1 cellular context compared by ENCODE assay signal in the genomic region with DNA sequence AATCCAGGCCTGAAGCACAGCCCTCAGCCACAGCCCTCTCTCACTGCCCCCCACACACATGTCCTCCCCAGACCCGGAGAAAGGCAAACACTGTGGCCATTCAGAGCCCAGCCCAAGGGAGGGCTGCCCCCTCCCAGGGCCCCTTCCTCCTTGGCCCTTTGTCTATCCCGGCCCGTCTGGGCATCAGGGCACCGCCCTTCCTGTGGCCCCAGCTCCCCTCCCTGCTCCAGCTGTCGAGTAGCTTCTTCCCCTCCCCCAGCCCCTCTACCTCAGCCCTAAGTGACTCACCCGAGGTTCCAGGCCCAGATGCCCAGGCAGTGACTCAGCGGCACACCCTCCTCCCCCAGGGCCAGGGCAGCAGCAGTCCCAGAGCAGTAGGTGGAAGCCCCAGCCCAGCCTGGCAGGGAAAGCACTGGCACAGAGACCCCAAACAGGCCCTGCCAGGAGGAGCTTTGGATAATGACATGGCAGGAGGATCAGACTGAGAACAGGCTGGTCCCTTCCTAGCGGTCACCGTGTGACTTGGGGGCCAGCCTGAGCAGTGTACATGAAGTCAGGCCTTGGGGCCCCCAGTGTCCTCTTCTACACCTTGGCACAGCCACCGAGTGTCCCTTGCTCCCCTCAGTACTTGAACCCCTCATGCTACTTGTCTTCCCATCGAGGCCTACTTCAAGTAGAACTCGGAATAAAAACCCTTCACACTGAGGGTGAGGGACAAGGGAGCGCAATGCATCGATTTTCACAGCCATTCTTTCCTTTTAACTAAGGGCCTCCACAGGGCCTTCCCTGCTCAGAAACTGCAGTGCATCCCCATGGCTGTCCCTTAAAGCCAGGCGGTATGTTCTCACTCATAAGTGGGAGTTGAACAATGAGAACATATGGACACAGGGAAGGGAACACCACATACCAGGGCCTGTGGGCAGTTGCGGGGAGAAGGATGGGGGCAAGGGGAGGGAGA.
TF ChIP-seq lines count a peak whose summit lies in the region.

No MANE protein-coding gene starts in this region.

TF ChIP-seq in HepG2, 621 proteins besides CTCF, POLR2A, EP300 and RAD21 (continued from another document and continues in another):
- TF ChIP-seq MXD1 (CRISPR knock-in tag; IDR thresholded peaks at IDR 0.05) (no peak), ZNF644 (CRISPR knock-in tag; IDR thresholded peaks at IDR 0.05; ENCODE audit: low read depth) (0 out of 2 replicates have a peak, but pooled peaks have one; percentile 5), ETV6 (CRISPR knock-in tag; conservative IDR thresholded peaks at IDR 0.05) (no peak), PRPF4 (IDR thresholded peaks at IDR 0.05; ENCODE audit: low read depth, low read length, poor library complexity, severe bottlenecking) (no peak), BORCS8-MEF2B (CRISPR knock-in tag; IDR thresholded peaks at IDR 0.05) (0 out of 2 replicates have a peak, but pooled peaks have one; percentile 32), PHF8 (CRISPR knock-in tag; IDR thresholded peaks at IDR 0.05) (no peak), MIER2 (CRISPR knock-in tag; IDR thresholded peaks at IDR 0.05) (no peak), PAF1 (CRISPR knock-in tag; IDR thresholded peaks at IDR 0.05) (no peak), FLYWCH1 (CRISPR knock-in tag; IDR thresholded peaks at IDR 0.05) (no peak), ZSCAN5A (CRISPR knock-in tag; IDR thresholded peaks at IDR 0.05; ENCODE audit: borderline replicate concordance) (no peak), PHB2 (IDR thresholded peaks at IDR 0.05; ENCODE audit: partially characterized antibody) (no peak), THRA (CRISPR knock-in tag; IDR thresholded peaks at IDR 0.05; ENCODE audit: borderline replicate concordance) (peak; percentile 57; the same call in 1 of the 2 replicates), FIP1L1 (IDR thresholded peaks at IDR 0.05; ENCODE audit: borderline replicate concordance, insufficient read depth, low read depth, low read length) (no peak), ZNF138 (CRISPR knock-in tag; IDR thresholded peaks at IDR 0.05; ENCODE audit: low read depth) (no peak), TSC22D2 (CRISPR knock-in tag; IDR thresholded peaks at IDR 0.05; ENCODE audit: borderline replicate concordance) (no peak), FOXK1 (CRISPR knock-in tag; IDR thresholded peaks at IDR 0.05; ENCODE audit: borderline replicate concordance, low read depth) (no peak), ZNF30 (CRISPR knock-in tag; IDR thresholded peaks at IDR 0.05) (no peak), ZNF460 (CRISPR knock-in tag; IDR thresholded peaks at IDR 0.05; ENCODE audit: borderline replicate concordance) (no peak), GTF3A (CRISPR knock-in tag; conservative IDR thresholded peaks at IDR 0.05) (no peak), EHMT2 (IDR thresholded peaks at IDR 0.05; ENCODE audit: borderline replicate concordance, low read depth, low read length) (no peak), NFE2L1 (CRISPR knock-in tag; IDR thresholded peaks at IDR 0.05; ENCODE audit: borderline replicate concordance) (no peak), MEIS2 (CRISPR knock-in tag; IDR thresholded peaks at IDR 0.05) (0 out of 2 replicates have a peak, but pooled peaks have one; percentile 35), ZNF557 (CRISPR knock-in tag; IDR thresholded peaks at IDR 0.05) (no peak), HOXA7 (CRISPR knock-in tag; IDR thresholded peaks at IDR 0.05) (no peak), ZFP62 (CRISPR knock-in tag; IDR thresholded peaks at IDR 0.05) (no peak), ZNF615 (CRISPR knock-in tag; IDR thresholded peaks at IDR 0.05; ENCODE audit: borderline replicate concordance) (no peak), ZNF136 (CRISPR knock-in tag; IDR thresholded peaks at IDR 0.05; ENCODE audit: low read depth) (no peak), ZNF563 (CRISPR knock-in tag; IDR thresholded peaks at IDR 0.05) (no peak), ZNF660 (CRISPR knock-in tag; IDR thresholded peaks at IDR 0.05; ENCODE audit: borderline replicate concordance, low read depth) (no peak), ZNF232 (CRISPR knock-in tag; IDR thresholded peaks at IDR 0.05; ENCODE audit: borderline replicate concordance) (no peak), ZNF44 (CRISPR knock-in tag; IDR thresholded peaks at IDR 0.05) (no peak), HNRNPH1 (optimal IDR thresholded peaks at IDR 0.05; ENCODE audit: low read depth, low read length) (no peak), HNF4G (IDR thresholded peaks at IDR 0.05; ENCODE audit: borderline replicate concordance, low read depth, low read length) (no peak), HNF4G (CRISPR knock-in tag; IDR thresholded peaks at IDR 0.05; ENCODE audit: borderline replicate concordance, low read depth) (no peak), BCL3 (CRISPR knock-in tag; IDR thresholded peaks at IDR 0.05) (no peak), ZNF770 (CRISPR knock-in tag; IDR thresholded peaks at IDR 0.05) (no peak), SUZ12 (IDR thresholded peaks at IDR 0.05; ENCODE audit: low read depth, low read length) (no peak), TEAD3 (CRISPR knock-in tag; optimal IDR thresholded peaks at IDR 0.05; ENCODE audit: borderline replicate concordance) (peak; percentile 83), GATAD2A (CRISPR knock-in tag; IDR thresholded peaks at IDR 0.05) (peak; percentile 76), UBTF (CRISPR knock-in tag; IDR thresholded peaks at IDR 0.05) (no peak), IKZF5 (CRISPR knock-in tag; IDR thresholded peaks at IDR 0.05) (no peak), KDM2A (CRISPR knock-in tag; IDR thresholded peaks at IDR 0.05; ENCODE audit: borderline replicate concordance, low read depth) (peak; percentile 24; the same call in 1 of the 2 replicates), ZNF530 (CRISPR knock-in tag; IDR thresholded peaks at IDR 0.05; ENCODE audit: low read depth) (no peak), ZNF225 (CRISPR knock-in tag; IDR thresholded peaks at IDR 0.05) (no peak), HOXD1 (CRISPR knock-in tag; IDR thresholded peaks at IDR 0.05) (no peak), ZNF749 (CRISPR knock-in tag; IDR thresholded peaks at IDR 0.05; ENCODE audit: borderline replicate concordance) (no peak), ZNF121 (CRISPR knock-in tag; IDR thresholded peaks at IDR 0.05) (no peak), HCFC1 (IDR thresholded peaks at IDR 0.05; ENCODE audit: low read depth, low read length) (no peak), AGO2 (optimal IDR thresholded peaks at IDR 0.05; ENCODE audit: low read depth, low read length) (no peak)
- TF ChIP-seq, protein P1, sequence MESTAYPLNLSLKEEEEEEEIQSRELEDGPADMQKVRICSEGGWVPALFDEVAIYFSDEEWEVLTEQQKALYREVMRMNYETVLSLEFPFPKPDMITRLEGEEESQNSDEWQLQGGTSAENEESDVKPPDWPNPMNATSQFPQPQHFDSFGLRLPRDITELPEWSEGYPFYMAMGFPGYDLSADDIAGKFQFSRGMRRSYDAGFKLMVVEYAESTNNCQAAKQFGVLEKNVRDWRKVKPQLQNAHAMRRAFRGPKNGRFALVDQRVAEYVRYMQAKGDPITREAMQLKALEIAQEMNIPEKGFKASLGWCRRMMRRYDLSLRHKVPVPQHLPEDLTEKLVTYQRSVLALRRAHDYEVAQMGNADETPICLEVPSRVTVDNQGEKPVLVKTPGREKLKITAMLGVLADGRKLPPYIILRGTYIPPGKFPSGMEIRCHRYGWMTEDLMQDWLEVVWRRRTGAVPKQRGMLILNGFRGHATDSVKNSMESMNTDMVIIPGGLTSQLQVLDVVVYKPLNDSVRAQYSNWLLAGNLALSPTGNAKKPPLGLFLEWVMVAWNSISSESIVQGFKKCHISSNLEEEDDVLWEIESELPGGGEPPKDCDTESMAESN (CRISPR knock-in tag; conservative IDR thresholded peaks at IDR 0.05): no peak
- TF ChIP-seq, protein P2, sequence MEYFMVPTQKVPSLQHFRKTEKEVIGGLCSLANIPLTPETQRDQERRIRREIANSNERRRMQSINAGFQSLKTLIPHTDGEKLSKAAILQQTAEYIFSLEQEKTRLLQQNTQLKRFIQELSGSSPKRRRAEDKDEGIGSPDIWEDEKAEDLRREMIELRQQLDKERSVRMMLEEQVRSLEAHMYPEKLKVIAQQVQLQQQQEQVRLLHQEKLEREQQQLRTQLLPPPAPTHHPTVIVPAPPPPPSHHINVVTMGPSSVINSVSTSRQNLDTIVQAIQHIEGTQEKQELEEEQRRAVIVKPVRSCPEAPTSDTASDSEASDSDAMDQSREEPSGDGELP (IDR thresholded peaks at IDR 0.05; ENCODE audit: borderline replicate concordance, low read depth): peak; percentile 94
- TF ChIP-seq, protein P3, sequence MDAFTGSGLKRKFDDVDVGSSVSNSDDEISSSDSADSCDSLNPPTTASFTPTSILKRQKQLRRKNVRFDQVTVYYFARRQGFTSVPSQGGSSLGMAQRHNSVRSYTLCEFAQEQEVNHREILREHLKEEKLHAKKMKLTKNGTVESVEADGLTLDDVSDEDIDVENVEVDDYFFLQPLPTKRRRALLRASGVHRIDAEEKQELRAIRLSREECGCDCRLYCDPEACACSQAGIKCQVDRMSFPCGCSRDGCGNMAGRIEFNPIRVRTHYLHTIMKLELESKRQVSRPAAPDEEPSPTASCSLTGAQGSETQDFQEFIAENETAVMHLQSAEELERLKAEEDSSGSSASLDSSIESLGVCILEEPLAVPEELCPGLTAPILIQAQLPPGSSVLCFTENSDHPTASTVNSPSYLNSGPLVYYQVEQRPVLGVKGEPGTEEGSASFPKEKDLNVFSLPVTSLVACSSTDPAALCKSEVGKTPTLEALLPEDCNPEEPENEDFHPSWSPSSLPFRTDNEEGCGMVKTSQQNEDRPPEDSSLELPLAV (CRISPR knock-in tag; conservative IDR thresholded peaks at IDR 0.05; ENCODE audit: low read depth): no peak
